In genomic region chr6:11970114-11970513, GRCh38 we compare ENCODE assay signal across 23 cellular contexts.
"Had no signal": no experiment of that assay in that cellular context is flagged by ENCODE, and none has a peak within 500 bp of the region (broad histone marks: within the 10 kb centered on the region; RNA-seq: fewer than 3 reads in every experiment).

No MANE protein-coding gene starts in this region.

- H3K27me3 ChIP-seq: SJCRH30 had no signal

- H3K4me1 ChIP-seq: SJCRH30 had no signal

- ATAC-seq: activated CD8-positive, alpha-beta memory T cell treated with anti-CD3 and anti-CD28 coated beads, Interleukin-2, amount 10 ng/mL, durations not matched to agents 7 days and 5 days; activated T-cell treated with anti-CD3 and anti-CD28 coated beads, Interleukin-2, amount 50 U/mL, for 4 hours; Panc1; Right ventricle myocardium inferior; SK-N-SH treated with all-trans-retinoic acid at 6 μM for 48 hours had no signal

- DNase-seq: activated CD4-positive, alpha-beta T cell treated with anti-CD3 and anti-CD28 coated beads, Interleukin-2, amount 10 ng/mL, durations not matched to agents 24 days and 14 days; activated CD4-positive, alpha-beta T cell treated with anti-CD3 and anti-CD28 coated beads, Interleukin-2, amount 50 U/mL, for 48 hours; activated CD4-positive, CD25-positive, alpha-beta regulatory T cell treated with anti-CD3 and anti-CD28 coated beads, Interleukin-2, amount 50 U/mL, for 72 hours; activated CD8-positive, alpha-beta memory T cell treated with anti-CD3 and anti-CD28 coated beads, Interleukin-2, amount 10 ng/mL, durations not matched to agents 7 days and 5 days; activated effector memory CD4-positive, alpha-beta T cell treated with anti-CD3 and anti-CD28 coated beads, Interleukin-2, amount 50 U/mL, for 16 hours; activated naive CD4-positive, alpha-beta T cell treated with anti-CD3 and anti-CD28 coated beads for 36 hours; activated T-cell treated with anti-CD3 and anti-CD28 coated beads, Interleukin-2, amount 50 U/mL, for 4 hours; cerebellar nuclear complex; KG1; NCI-H1048; NCI-H1417; NCI-H1930; NCI-H2171 treated with DMSO at 0.1 percent for 48 hours; NCI-H226; NCI-H526; NCI-H82; RPMI8226; SJCRH30; SW 1271 had no signal

- H3K9me3 Mint-ChIP-seq: activated naive CD4-positive, alpha-beta T cell treated with anti-CD3 and anti-CD28 coated beads for 36 hours; activated T-cell treated with anti-CD3 and anti-CD28 coated beads, Interleukin-2, amount 50 U/mL, for 4 hours had no signal

- H3K4me3 ChIP-seq: SJCRH30 had no signal

- H3K4me3 Mint-ChIP-seq: activated CD4-positive, alpha-beta T cell treated with anti-CD3 and anti-CD28 coated beads, Interleukin-2, amount 10 ng/mL, durations not matched to agents 24 days and 14 days; activated CD8-positive, alpha-beta memory T cell treated with anti-CD3 and anti-CD28 coated beads, Interleukin-2, amount 10 ng/mL, durations not matched to agents 7 days and 5 days; activated naive CD4-positive, alpha-beta T cell treated with anti-CD3 and anti-CD28 coated beads for 36 hours; activated naive CD8-positive, alpha-beta T cell; activated T-cell treated with anti-CD3 and anti-CD28 coated beads, Interleukin-2, amount 50 U/mL, for 4 hours had no signal

- H3K27me3 Mint-ChIP-seq: activated CD4-positive, alpha-beta T cell treated with anti-CD3 and anti-CD28 coated beads, Interleukin-2, amount 10 ng/mL, durations not matched to agents 24 days and 14 days; activated CD8-positive, alpha-beta memory T cell treated with anti-CD3 and anti-CD28 coated beads, Interleukin-2, amount 10 ng/mL, durations not matched to agents 7 days and 5 days; activated naive CD8-positive, alpha-beta T cell had no signal

- H3K36me3 Mint-ChIP-seq: activated naive CD8-positive, alpha-beta T cell had no signal

- H3K9me3 ChIP-seq: SJCRH30 had no signal

- H3K36me3 ChIP-seq: SJCRH30 had no signal

- H3K27ac ChIP-seq: SJCRH30 had no signal

- H3K27ac Mint-ChIP-seq: activated CD4-positive, alpha-beta T cell treated with anti-CD3 and anti-CD28 coated beads, Interleukin-2, amount 10 ng/mL, durations not matched to agents 24 days and 14 days; activated CD8-positive, alpha-beta memory T cell treated with anti-CD3 and anti-CD28 coated beads, Interleukin-2, amount 10 ng/mL, durations not matched to agents 7 days and 5 days; activated naive CD4-positive, alpha-beta T cell treated with anti-CD3 and anti-CD28 coated beads for 36 hours; activated naive CD8-positive, alpha-beta T cell had no signal
